ENCODE assay signal across 12 cellular contexts in the genomic region with DNA sequence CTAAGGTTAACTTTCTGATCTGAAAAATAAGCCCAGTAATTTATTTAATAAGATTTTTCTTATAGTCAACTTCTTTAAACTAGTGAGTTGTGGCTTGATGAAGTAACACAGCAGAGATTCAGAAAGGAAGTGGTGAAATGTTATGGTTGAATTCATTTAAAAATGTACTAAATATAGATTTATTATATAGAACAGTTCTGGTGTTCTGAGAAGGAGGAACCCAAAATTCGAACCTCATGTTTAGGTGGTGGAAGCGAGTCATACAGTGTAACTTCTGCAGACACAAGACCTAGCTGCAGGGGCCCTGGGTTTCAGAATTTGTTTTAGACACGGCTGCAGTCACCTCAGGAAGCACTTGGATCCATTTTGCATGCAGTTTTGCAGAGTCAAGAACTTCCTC.
DNase-seq lines count a peak whose midpoint lies in the region; ATAC-seq and TF ChIP-seq lines count a peak whose summit lies in the region.
"Had no signal": no experiment of that assay in that cellular context is flagged by ENCODE, and none has a peak within 500 bp of the region (broad histone marks: within the 10 kb centered on the region; RNA-seq: fewer than 3 reads in every experiment).

No MANE protein-coding gene starts in this region.

- no peaks in the 10 kb centered on the region for H3K9me3 Mint-ChIP-seq in activated T-helper 2 cell treated with anti-CD3 and anti-CD28 coated beads, Interferon-gamma antibody, Interleukin-2, Interleukin-4, amounts not matched to agents 10 μg/mL and 5 μg/mL and 100 μg/mL, durations not matched to agents 14 hours and 24 hours and 36 hours
- H3K9me3 Mint-ChIP-seq in MCF 10A (ENCODE audit: unreplicated experiment): no peaks in the 10 kb centered on the region

- CTCF ChIA-PET in MCF 10A (lab: Yijun Ruan, JAX): no interaction called here

- H3K4me1 Mint-ChIP-seq in activated T-helper 2 cell treated with anti-CD3 and anti-CD28 coated beads, Interferon-gamma antibody, Interleukin-2, Interleukin-4, amounts not matched to agents 10 μg/mL and 5 μg/mL and 100 μg/mL, durations not matched to agents 14 hours and 24 hours and 36 hours (ENCODE audit: low read depth): peaks cover 9% of the 10 kb centered on the region
- no peaks in the 10 kb centered on the region for H3K4me1 Mint-ChIP-seq in MCF 10A (ENCODE audit: insufficient read depth, unreplicated experiment)

- DNase-seq in EH (ENCODE audit: low read depth) (peak; percentile 40), choroid plexus epithelial cell (ENCODE audit: low read depth) (peak; percentile 24), cortex of kidney (lab: John Stamatoyannopoulos, UW) (no peak), MCF 10A (ENCODE audit: unreplicated experiment) (no peak), ACHN (no peak)
- no peak for DNase-seq in activated T-helper 2 cell treated with anti-CD3 and anti-CD28 coated beads, Interferon-gamma antibody, Interleukin-2, Interleukin-4, amounts not matched to agents 10 μg/mL and 5 μg/mL and 100 μg/mL, durations not matched to agents 14 hours and 24 hours and 36 hours (ENCODE audit: low spot score)
- DNase-seq: amygdala, DND-41, gastrocnemius medialis, HCEC 1CT had no signal

- H3K4me3 Mint-ChIP-seq in activated T-helper 2 cell treated with anti-CD3 and anti-CD28 coated beads, Interferon-gamma antibody, Interleukin-2, Interleukin-4, amounts not matched to agents 10 μg/mL and 5 μg/mL and 100 μg/mL, durations not matched to agents 14 hours and 24 hours and 36 hours (ENCODE audit: low read depth): no peak overlapping the region
- no peak overlapping the region for H3K4me3 Mint-ChIP-seq in MCF 10A (ENCODE audit: unreplicated experiment)

- no peaks in the 10 kb centered on the region for H3K36me3 Mint-ChIP-seq in activated T-helper 2 cell treated with anti-CD3 and anti-CD28 coated beads, Interferon-gamma antibody, Interleukin-2, Interleukin-4, amounts not matched to agents 10 μg/mL and 5 μg/mL and 100 μg/mL, durations not matched to agents 14 hours and 24 hours and 36 hours (ENCODE audit: low read depth)
- H3K36me3 Mint-ChIP-seq in MCF 10A (ENCODE audit: insufficient read depth, unreplicated experiment): peaks cover 48% of the 10 kb centered on the region

- in situ Hi-C loops in ACHN (cut with HindIII; ENCODE audit: low pct_ligation_motif_present, low pct_unique_long_range_greater_than_20kb, low sequenced_read_pairs): no loop called here

- no peak overlapping the region for H3K27ac Mint-ChIP-seq in activated T-helper 2 cell treated with anti-CD3 and anti-CD28 coated beads, Interferon-gamma antibody, Interleukin-2, Interleukin-4, amounts not matched to agents 10 μg/mL and 5 μg/mL and 100 μg/mL, durations not matched to agents 14 hours and 24 hours and 36 hours
- no peak overlapping the region for H3K27ac Mint-ChIP-seq in MCF 10A (ENCODE audit: low read depth, unreplicated experiment)

- peaks cover 3% of the 10 kb centered on the region for H3K27me3 Mint-ChIP-seq in activated T-helper 2 cell treated with anti-CD3 and anti-CD28 coated beads, Interferon-gamma antibody, Interleukin-2, Interleukin-4, amounts not matched to agents 10 μg/mL and 5 μg/mL and 100 μg/mL, durations not matched to agents 14 hours and 24 hours and 36 hours (ENCODE audit: low read depth)
- H3K27me3 Mint-ChIP-seq in MCF 10A (ENCODE audit: insufficient read depth, unreplicated experiment): no peaks in the 10 kb centered on the region

- POLR2A ChIA-PET in MCF 10A (lab: Yijun Ruan, JAX): no interaction called here

- ATAC-seq in GM21381 (IDR thresholded peaks at IDR 0.05; ENCODE audit: unreplicated experiment): peak; percentile 58
- peak; percentile 65 for ATAC-seq in HG03469 (IDR thresholded peaks at IDR 0.05; ENCODE audit: unreplicated experiment)
- ATAC-seq: gastrocnemius medialis had no signal

- TF ChIP-seq CTCF in choroid plexus epithelial cell (conservative IDR thresholded peaks at IDR 0.05; ENCODE audit: low read depth, low read length): no peak
- TF ChIP-seq CTCF in MCF 10A (IDR thresholded peaks at IDR 0.05; ENCODE audit: unreplicated experiment): no peak

- H3K4me3 ChIP-seq in choroid plexus epithelial cell (ENCODE audit: low read depth, low read length): no peak overlapping the region
- H3K4me3 ChIP-seq: gastrocnemius medialis had no signal

- BruUV-seq in MCF 10A (replicated peaks; lab: Mats Ljungman, UMichigan): no TSS peak

- intact Hi-C loops in activated T-helper 2 cell treated with anti-CD3 and anti-CD28 coated beads, Interferon-gamma antibody, Interleukin-2, Interleukin-4, amounts not matched to agents 10 μg/mL and 5 μg/mL and 100 μg/mL, durations not matched to agents 14 hours and 24 hours and 36 hours (cut with micrococcal nuclease): no loop called here
- intact Hi-C loops in MCF 10A (cut with micrococcal nuclease): no loop called here

Comparison
In these comparisons a context has a peak if more than half of its experiments do, and no peak if none do; other contexts are left out.
1. DNase-seq: peak in EH (single experiment) and choroid plexus epithelial cell (single experiment); none in cortex of kidney (single experiment), activated T-helper 2 cell treated with anti-CD3 and anti-CD28 coated beads, Interferon-gamma antibody, Interleukin-2, Interleukin-4, amounts not matched to agents 10 μg/mL and 5 μg/mL and 100 μg/mL, durations not matched to agents 14 hours and 24 hours and 36 hours (single experiment), MCF 10A (single experiment) and ACHN (single experiment).